In genomic region chr5:159104759-159105317, GRCh38 we compare ENCODE assay signal across 1 cellular context.
TF ChIP-seq lines count a peak whose summit lies in the region.

No MANE protein-coding gene starts in this region.

TF ChIP-seq in GM12878, 131 proteins besides CTCF, POLR2A, EP300 and RAD21:
- TF ChIP-seq LARP7 (IDR thresholded peaks at IDR 0.05) (no peak), IKZF1 (conservative IDR thresholded peaks at IDR 0.05) (no peak), JUNB (IDR thresholded peaks at IDR 0.05) (no peak), IRF4 (IDR thresholded peaks at IDR 0.05; ENCODE audit: low read depth, low read length) (no peak), TAF1 (IDR thresholded peaks at IDR 0.05; ENCODE audit: borderline replicate concordance, low read depth, low read length) (no peak), KAT2A (conservative IDR thresholded peaks at IDR 0.05; ENCODE audit: control insufficient read depth, low read depth, low read length) (no peak), FOS (IDR thresholded peaks at IDR 0.05; ENCODE audit: borderline replicate concordance, extremely low read depth, insufficient read length) (no peak), MYB (IDR thresholded peaks at IDR 0.05; ENCODE audit: borderline replicate concordance, low read depth, low read length) (no peak), SIN3A (IDR thresholded peaks at IDR 0.05; ENCODE audit: low read depth, low read length) (no peak), ELK1 (IDR thresholded peaks at IDR 0.05; ENCODE audit: low read depth, low read length) (no peak), POLR2AphosphoS5 (IDR thresholded peaks at IDR 0.05; ENCODE audit: low read length) (no peak), NBN (IDR thresholded peaks at IDR 0.05) (no peak), ZNF622 (IDR thresholded peaks at IDR 0.05) (no peak), SUPT20H (IDR thresholded peaks at IDR 0.05; ENCODE audit: borderline replicate concordance, control insufficient read depth, low read depth, low read length) (no peak), NFYA (IDR thresholded peaks at IDR 0.05; ENCODE audit: borderline replicate concordance, low read depth, low read length) (no peak), BHLHE40 (IDR thresholded peaks at IDR 0.05; ENCODE audit: borderline replicate concordance in 1 of 2, low read depth in 2 of 2, low read length in 1 of 2) (no peak), GATAD2B (conservative IDR thresholded peaks at IDR 0.05; ENCODE audit: low read depth) (no peak), RBBP5 (conservative IDR thresholded peaks at IDR 0.05) (no peak), TCF7 (IDR thresholded peaks at IDR 0.05; ENCODE audit: borderline replicate concordance) (no peak)
- TF ChIP-seq, protein P1, sequence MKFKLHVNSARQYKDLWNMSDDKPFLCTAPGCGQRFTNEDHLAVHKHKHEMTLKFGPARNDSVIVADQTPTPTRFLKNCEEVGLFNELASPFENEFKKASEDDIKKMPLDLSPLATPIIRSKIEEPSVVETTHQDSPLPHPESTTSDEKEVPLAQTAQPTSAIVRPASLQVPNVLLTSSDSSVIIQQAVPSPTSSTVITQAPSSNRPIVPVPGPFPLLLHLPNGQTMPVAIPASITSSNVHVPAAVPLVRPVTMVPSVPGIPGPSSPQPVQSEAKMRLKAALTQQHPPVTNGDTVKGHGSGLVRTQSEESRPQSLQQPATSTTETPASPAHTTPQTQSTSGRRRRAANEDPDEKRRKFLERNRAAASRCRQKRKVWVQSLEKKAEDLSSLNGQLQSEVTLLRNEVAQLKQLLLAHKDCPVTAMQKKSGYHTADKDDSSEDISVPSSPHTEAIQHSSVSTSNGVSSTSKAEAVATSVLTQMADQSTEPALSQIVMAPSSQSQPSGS (IDR thresholded peaks at IDR 0.05; ENCODE audit: low read length), result no peak
